ENCODE assay signal across 34 cellular contexts in genomic region chr10:61225939-61226338, GRCh38.
"Had no signal": no experiment of that assay in that cellular context is flagged by ENCODE, and none has a peak within 500 bp of the region (broad histone marks: within the 10 kb centered on the region; RNA-seq: fewer than 3 reads in every experiment).

No MANE protein-coding gene starts in this region.

- H3K4me3 ChIP-seq: adrenal gland, ascending aorta, body of pancreas, breast epithelium, cardiac muscle cell had no signal

- H3K27me3 ChIP-seq: adrenal gland, ascending aorta, body of pancreas, brain microvascular endothelial cell, breast epithelium, cardiac muscle cell had no signal

- H3K4me1 ChIP-seq: adrenal gland, ascending aorta, body of pancreas, breast epithelium had no signal

- H3K27ac ChIP-seq: adrenal gland, ascending aorta, body of pancreas, brain microvascular endothelial cell, breast epithelium, cardiac muscle cell had no signal

- H3K36me3 ChIP-seq: adrenal gland, ascending aorta, brain microvascular endothelial cell, breast epithelium, cardiac muscle cell had no signal

- FAIRE-seq: astrocyte, bronchial epithelial cell had no signal

- DNase-seq: activated effector memory CD4-positive, alpha-beta T cell treated with anti-CD3 and anti-CD28 coated beads, Interleukin-2, amount 50 U/mL, for 16 hours; activated effector memory CD4-positive, alpha-beta T cell treated with Interleukin-2 at 50 U/mL for 16 hours; activated gamma-delta T cell; activated gamma-delta T cell treated with Interleukin-2 at 50 U/mL for 16 hours; activated naive CD4-positive, alpha-beta T cell; activated naive CD4-positive, alpha-beta T cell treated with anti-CD3 and anti-CD28 coated beads for 36 hours; activated naive CD4-positive, alpha-beta T cell treated with anti-CD3 and anti-CD28 coated beads, Interleukin-2, amount 10 ng/mL, durations not matched to agents 7 days and 5 days; activated naive CD4-positive, alpha-beta T cell treated with anti-CD3 and anti-CD28 coated beads, Interleukin-2, amount 50 U/mL, for 16 hours; activated naive CD4-positive, alpha-beta T cell treated with Interleukin-2 at 50 U/mL for 16 hours; activated naive CD8-positive, alpha-beta T cell treated with anti-CD3 and anti-CD28 coated beads for 36 hours; activated naive CD8-positive, alpha-beta T cell treated with anti-CD3 and anti-CD28 coated beads, Interleukin-2, amount 10 ng/mL, durations not matched to agents 7 days and 5 days; activated naive CD8-positive, alpha-beta T cell treated with anti-CD3 and anti-CD28 coated beads, Interleukin-2, amount 50 U/mL, for 24 hours; activated T-cell treated with anti-CD3 and anti-CD28 coated beads, Interleukin-2, amount 50 U/mL, for 1 hour; activated T-cell treated with anti-CD3 and anti-CD28 coated beads, Interleukin-2, amount 50 U/mL, for 24 hours; activated T-cell treated with anti-CD3 and anti-CD28 coated beads, Interleukin-2, amount 50 U/mL, for 4 hours; activated T-cell treated with anti-CD3 and anti-CD28 coated beads, Interleukin-2, amount 50 U/mL, for 48 hours; activated T-cell treated with anti-CD3 and anti-CD28 coated beads, Interleukin-2, amount 50 U/mL, for 72 hours; adrenal gland; amniotic stem cell; amygdala; anterior cingulate cortex; aorta; body of pancreas; brain microvascular endothelial cell; caudate nucleus; central memory CD4-positive, alpha-beta T cell; cerebellar nuclear complex had no signal

- ATAC-seq: activated naive CD4-positive, alpha-beta T cell treated with anti-CD3 and anti-CD28 coated beads, Interleukin-2, amount 50 U/mL, for 72 hours; activated naive CD8-positive, alpha-beta T cell treated with anti-CD3 and anti-CD28 coated beads, Interleukin-2, amount 50 U/mL, for 24 hours; activated T-cell treated with anti-CD3 and anti-CD28 coated beads, Interleukin-2, amount 50 U/mL, for 4 hours; activated T-cell treated with anti-CD3 and anti-CD28 coated beads, Interleukin-2, amount 50 U/mL, for 72 hours; activated T-helper 17 cell treated with anti-CD3 and anti-CD28 coated beads, Interleukin-2, amount 50 U/mL, for 72 hours; body of pancreas had no signal
